In the genomic region with DNA sequence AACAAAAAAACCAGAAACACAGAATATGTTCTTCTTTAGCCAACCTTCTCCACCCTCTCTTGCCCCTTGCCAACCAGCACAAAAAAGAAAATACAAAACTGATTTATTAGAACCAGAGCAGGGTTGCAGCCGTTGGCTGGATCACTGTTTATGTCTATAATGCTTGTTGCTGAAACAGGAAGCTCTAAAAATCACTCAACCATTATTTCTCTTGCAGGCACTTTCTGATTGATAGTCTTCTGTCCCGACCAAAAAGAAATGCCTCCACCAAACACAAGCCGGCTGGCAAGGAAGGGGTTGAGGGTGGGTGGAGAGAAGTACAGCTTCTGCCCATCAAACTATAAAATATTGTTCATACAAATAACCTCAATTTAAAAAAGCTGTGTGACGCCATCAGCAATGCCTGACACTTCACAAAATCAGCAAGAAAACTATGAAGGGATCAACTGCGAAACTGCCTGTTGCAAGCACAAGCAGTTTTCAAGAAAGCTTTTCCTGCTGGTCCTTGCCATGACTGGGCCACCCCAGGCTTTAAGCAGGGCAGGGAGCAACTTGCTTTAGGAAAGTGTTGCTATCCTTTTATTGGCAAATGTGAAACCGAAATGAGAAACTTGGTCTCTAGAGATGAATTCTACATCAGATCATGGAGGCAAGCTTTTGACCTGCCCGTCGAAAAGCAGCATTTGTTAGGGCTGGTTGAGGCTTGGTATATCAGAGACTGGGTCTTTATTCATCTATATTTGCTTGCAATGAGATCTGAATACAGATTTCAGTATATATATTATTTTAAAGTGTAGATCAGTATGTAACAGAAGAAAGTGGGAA, we compare ENCODE assay signal across 13 cellular contexts.
DNase-seq lines count a peak whose midpoint lies in the region; ATAC-seq, FAIRE-seq and TF ChIP-seq lines count a peak whose summit lies in the region.
"Had no signal": no experiment of that assay in that cellular context is flagged by ENCODE, and none has a peak within 500 bp of the region (broad histone marks: within the 10 kb centered on the region; RNA-seq: fewer than 3 reads in every experiment).

No MANE protein-coding gene starts in this region.

- H3K4me3 ChIP-seq in GM12878 (peak overlapping the region; percentile 56; the same call in 1 of the 2 replicates), thoracic aorta (no peak overlapping the region)
- H3K4me3 ChIP-seq: dorsolateral prefrontal cortex had no signal

- H3K4me3 Mint-ChIP-seq in activated CD4-positive, alpha-beta T cell treated with anti-CD3 and anti-CD28 coated beads, Interleukin-2, amount 10 ng/mL, durations not matched to agents 7 days and 5 days = no peak overlapping the region

- peak overlapping the region; percentile 88 for H3K4me2 ChIP-seq in GM12878 (ENCODE audit: control insufficient read depth, insufficient read depth)

- no peak for DNase-seq in activated CD4-positive, alpha-beta T cell treated with anti-CD3 and anti-CD28 coated beads, Interleukin-2, amount 10 ng/mL, durations not matched to agents 7 days and 5 days
- no peak for DNase-seq in activated CD4-positive, alpha-beta T cell treated with anti-CD3 and anti-CD28 coated beads, Interleukin-2, amount 50 U/mL, for 4 hours
- no peak for DNase-seq in GM12878 (ENCODE audit: low read depth, low spot score)
- no peak for DNase-seq in thoracic aorta (ENCODE audit: low spot score)
- DNase-seq in NCI-H1417 (lab: John Stamatoyannopoulos, UW) = no peak
- DNase-seq in G401 (ENCODE audit: low spot score) = no peak
- DNase-seq in D341Med (ENCODE audit: low spot score) = no peak
- DNase-seq: activated effector memory CD4-positive, alpha-beta T cell treated with anti-CD3 and anti-CD28 coated beads, Interleukin-2, amount 50 U/mL, for 16 hours; AML-193; dorsolateral prefrontal cortex; NCI-H1930; occipital lobe had no signal

- H3K9me3 ChIP-seq in GM12878 (replicated peaks; ENCODE audit: control insufficient read depth, insufficient read depth, low read length) = no peaks in the 10 kb centered on the region
- no peaks in the 10 kb centered on the region for H3K9me3 ChIP-seq in thoracic aorta

- no peak for TF ChIP-seq POLR2A in GM12878 (IDR thresholded peaks at IDR 0.05; ENCODE audit: low read depth, low read length)

- POLR2A ChIA-PET in activated CD4-positive, alpha-beta T cell treated with anti-CD3 and anti-CD28 coated beads, Interleukin-2, amount 10 ng/mL, durations not matched to agents 7 days and 5 days (lab: Charles Lee) = interaction anchor here (0.6 kb wide), 1 partner anchor 956 kb away, joined by 3 read pairs; no protein-coding TSS in a partner anchor
- POLR2A ChIA-PET in GM12878 (lab: Charles Lee) = interaction anchor here (0.7 to 1.0 kb wide), 2 partner anchors 31 to 702 kb away, joined by 4 read pairs; no protein-coding TSS in a partner anchor

- TF ChIP-seq CTCF in GM12878 (IDR thresholded peaks at IDR 0.05 in 2 of 3, conservative IDR thresholded peaks at IDR 0.05 in 1 of 3; ENCODE audit: control insufficient read depth in 2 of 3, extremely low read depth in 1 of 3, insufficient read depth in 1 of 3, low read depth in 3 of 3, low read length in 3 of 3) (no peak), thoracic aorta (IDR thresholded peaks at IDR 0.05) (no peak)

- in situ Hi-C loops in GM12878 (cut with MboI) (loop anchor here (25.0 kb wide), 2 partner anchors 863 to 1613 kb away; partner anchors contain the start of gene IL10RB), G401 (cut with HindIII; ENCODE audit: low sequenced_read_pairs) (no loop called here)

- H3K36me3 ChIP-seq in GM12878 (ENCODE audit: control insufficient read depth in 2 of 2, insufficient read depth in 2 of 2, low read length in 1 of 2) (peaks cover 0 to 5% of the 10 kb centered on the region in 2 experiments; a peak in 1 of 4 replicates), thoracic aorta (no peaks in the 10 kb centered on the region)

- H3K27me3 Mint-ChIP-seq in activated CD4-positive, alpha-beta T cell treated with anti-CD3 and anti-CD28 coated beads, Interleukin-2, amount 10 ng/mL, durations not matched to agents 7 days and 5 days = no peaks in the 10 kb centered on the region

- RAD21 ChIA-PET in GM12878 (lab: Charles Lee; ENCODE audit: unreplicated experiment) = interaction anchor here (0.7 to 1.5 kb wide), 3 partner anchors 11 to 129 kb away, joined by 3 to 8 read pairs (median 6); no protein-coding TSS in a partner anchor

- peak; percentile 56 for ATAC-seq in HG02938 (IDR thresholded peaks at IDR 0.05; ENCODE audit: unreplicated experiment)
- peak; percentile 89 for ATAC-seq in GM12878
- ATAC-seq in thoracic aorta (ENCODE audit: insufficient number of reproducible peaks, low FRiP score, low read depth) = peak; percentile 28

- peak; percentile 38 for FAIRE-seq in GM12878 (lab: Jason Lieb, UNC)

- no peaks in the 10 kb centered on the region for H3K9me3 Mint-ChIP-seq in activated CD4-positive, alpha-beta T cell treated with anti-CD3 and anti-CD28 coated beads, Interleukin-2, amount 10 ng/mL, durations not matched to agents 7 days and 5 days

- no TSS peak for BruUV-seq in GM12878 (replicated peaks; lab: Mats Ljungman, UMichigan)

- CTCF ChIA-PET in activated CD4-positive, alpha-beta T cell treated with anti-CD3 and anti-CD28 coated beads, Interleukin-2, amount 10 ng/mL, durations not matched to agents 7 days and 5 days (lab: Charles Lee) = no interaction called here
- CTCF ChIA-PET in GM12878 (lab: Yijun Ruan, JAX) = interaction anchor here (1.0 to 1.6 kb wide), 2 partner anchors 15 to 129 kb away, joined by 4 to 5 read pairs; no protein-coding TSS in a partner anchor

- H3K27ac ChIP-seq in GM12878 (ENCODE audit: control insufficient read depth, insufficient read depth) = peak overlapping the region; percentile 75
- H3K27ac ChIP-seq in thoracic aorta = no peak overlapping the region
- H3K27ac ChIP-seq: dorsolateral prefrontal cortex had no signal

- peaks cover 8% of the 10 kb centered on the region for H3K4me1 ChIP-seq in GM12878 (ENCODE audit: control insufficient read depth, insufficient read depth, low read length)
- peaks cover 0 to 11% of the 10 kb centered on the region in 2 donors for H3K4me1 ChIP-seq in thoracic aorta (ENCODE audit: control insufficient read depth in 1 of 2, low read depth in 2 of 2)

- no peaks in the 10 kb centered on the region for H3K27me3 ChIP-seq in GM12878 (replicated peaks in 1 of 2; ENCODE audit: control insufficient read depth in 2 of 2, insufficient read depth in 2 of 2, low read length in 1 of 2)
- no peaks in the 10 kb centered on the region for H3K27me3 ChIP-seq in thoracic aorta (replicated peaks; ENCODE audit: insufficient read depth)

- peak overlapping the region; percentile 43 for H3K27ac Mint-ChIP-seq in activated CD4-positive, alpha-beta T cell treated with anti-CD3 and anti-CD28 coated beads, Interleukin-2, amount 10 ng/mL, durations not matched to agents 7 days and 5 days

- peak overlapping the region; percentile 66; the same call in 1 of the 2 replicates for H2AFZ ChIP-seq in GM12878 (ENCODE audit: control insufficient read depth, low read depth, low read length)

- intact Hi-C loops in GM12878 (cut with micrococcal nuclease; ENCODE audit: unreplicated experiment) = no loop called here

- no peak for TF ChIP-seq EP300 in GM12878 (IDR thresholded peaks at IDR 0.05; ENCODE audit: borderline replicate concordance in 1 of 2, control insufficient read depth in 1 of 2, low read depth in 2 of 2, low read length in 2 of 2)

- H3K9ac ChIP-seq in GM12878 (ENCODE audit: control insufficient read depth, insufficient read depth, low read length) = peak overlapping the region; percentile 46; the same call in 1 of the 2 replicates

- TF ChIP-seq RAD21 in GM12878 (IDR thresholded peaks at IDR 0.05; ENCODE audit: insufficient read depth, low read depth, low read length) = no peak

- WGBS in GM12878 (ENCODE audit: insufficient coverage, insufficient replicate concordance, low lambda C conversion rate, missing lambda C conversion rate) = 12% methylated on average over 8 of the region's 8 CpGs

- no peaks in the 10 kb centered on the region for H3K79me2 ChIP-seq in GM12878 (ENCODE audit: control insufficient read depth, insufficient read depth, low read length)

- H3K4me1 Mint-ChIP-seq in activated CD4-positive, alpha-beta T cell treated with anti-CD3 and anti-CD28 coated beads, Interleukin-2, amount 10 ng/mL, durations not matched to agents 7 days and 5 days = peaks cover 26% of the 10 kb centered on the region

- no peaks in the 10 kb centered on the region for H4K20me1 ChIP-seq in GM12878 (ENCODE audit: control insufficient read depth, insufficient read depth)

- peaks cover 63% of the 10 kb centered on the region for H3K36me3 Mint-ChIP-seq in activated CD4-positive, alpha-beta T cell treated with anti-CD3 and anti-CD28 coated beads, Interleukin-2, amount 10 ng/mL, durations not matched to agents 7 days and 5 days (ENCODE audit: low read depth)

- SMC1A ChIA-PET in GM12878 (lab: Charles Lee; ENCODE audit: uncharacterized antibody, unreplicated experiment) = interaction anchor here (0.6 to 1.3 kb wide), 5 partner anchors 9 to 389 kb away, joined by 3 to 10 read pairs (median 3); no protein-coding TSS in a partner anchor

TF ChIP-seq in GM12878, 131 proteins besides CTCF, POLR2A, EP300 and RAD21 (continues in another document):
- TF ChIP-seq, protein P1, sequence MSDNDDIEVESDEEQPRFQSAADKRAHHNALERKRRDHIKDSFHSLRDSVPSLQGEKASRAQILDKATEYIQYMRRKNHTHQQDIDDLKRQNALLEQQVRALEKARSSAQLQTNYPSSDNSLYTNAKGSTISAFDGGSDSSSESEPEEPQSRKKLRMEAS (IDR thresholded peaks at IDR 0.05; ENCODE audit: low read depth, low read length) = no peak
- TF ChIP-seq SMC3 (IDR thresholded peaks at IDR 0.05; ENCODE audit: borderline replicate concordance, low read length) (no peak), CREM (IDR thresholded peaks at IDR 0.05; ENCODE audit: low read depth) (0 out of 2 replicates have a peak, but pooled peaks have one; percentile 22), ZNF622 (IDR thresholded peaks at IDR 0.05) (no peak), KLF5 (IDR thresholded peaks at IDR 0.05; ENCODE audit: partially characterized antibody) (no peak), CHD4 (IDR thresholded peaks at IDR 0.05) (no peak)
- TF ChIP-seq, protein P2, sequence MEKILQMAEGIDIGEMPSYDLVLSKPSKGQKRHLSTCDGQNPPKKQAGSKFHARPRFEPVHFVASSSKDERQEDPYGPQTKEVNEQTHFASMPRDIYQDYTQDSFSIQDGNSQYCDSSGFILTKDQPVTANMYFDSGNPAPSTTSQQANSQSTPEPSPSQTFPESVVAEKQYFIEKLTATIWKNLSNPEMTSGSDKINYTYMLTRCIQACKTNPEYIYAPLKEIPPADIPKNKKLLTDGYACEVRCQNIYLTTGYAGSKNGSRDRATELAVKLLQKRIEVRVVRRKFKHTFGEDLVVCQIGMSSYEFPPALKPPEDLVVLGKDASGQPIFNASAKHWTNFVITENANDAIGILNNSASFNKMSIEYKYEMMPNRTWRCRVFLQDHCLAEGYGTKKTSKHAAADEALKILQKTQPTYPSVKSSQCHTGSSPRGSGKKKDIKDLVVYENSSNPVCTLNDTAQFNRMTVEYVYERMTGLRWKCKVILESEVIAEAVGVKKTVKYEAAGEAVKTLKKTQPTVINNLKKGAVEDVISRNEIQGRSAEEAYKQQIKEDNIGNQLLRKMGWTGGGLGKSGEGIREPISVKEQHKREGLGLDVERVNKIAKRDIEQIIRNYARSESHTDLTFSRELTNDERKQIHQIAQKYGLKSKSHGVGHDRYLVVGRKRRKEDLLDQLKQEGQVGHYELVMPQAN (conservative IDR thresholded peaks at IDR 0.05) = no peak

Comparison
In these comparisons a context has a peak if more than half of its experiments do, and no peak if none do; other contexts are left out.
1. ATAC-seq: peak in every context shown above with its lines; median percentile 89 in GM12878; 56 in HG02938; 28 in thoracic aorta.